In the genomic region with DNA sequence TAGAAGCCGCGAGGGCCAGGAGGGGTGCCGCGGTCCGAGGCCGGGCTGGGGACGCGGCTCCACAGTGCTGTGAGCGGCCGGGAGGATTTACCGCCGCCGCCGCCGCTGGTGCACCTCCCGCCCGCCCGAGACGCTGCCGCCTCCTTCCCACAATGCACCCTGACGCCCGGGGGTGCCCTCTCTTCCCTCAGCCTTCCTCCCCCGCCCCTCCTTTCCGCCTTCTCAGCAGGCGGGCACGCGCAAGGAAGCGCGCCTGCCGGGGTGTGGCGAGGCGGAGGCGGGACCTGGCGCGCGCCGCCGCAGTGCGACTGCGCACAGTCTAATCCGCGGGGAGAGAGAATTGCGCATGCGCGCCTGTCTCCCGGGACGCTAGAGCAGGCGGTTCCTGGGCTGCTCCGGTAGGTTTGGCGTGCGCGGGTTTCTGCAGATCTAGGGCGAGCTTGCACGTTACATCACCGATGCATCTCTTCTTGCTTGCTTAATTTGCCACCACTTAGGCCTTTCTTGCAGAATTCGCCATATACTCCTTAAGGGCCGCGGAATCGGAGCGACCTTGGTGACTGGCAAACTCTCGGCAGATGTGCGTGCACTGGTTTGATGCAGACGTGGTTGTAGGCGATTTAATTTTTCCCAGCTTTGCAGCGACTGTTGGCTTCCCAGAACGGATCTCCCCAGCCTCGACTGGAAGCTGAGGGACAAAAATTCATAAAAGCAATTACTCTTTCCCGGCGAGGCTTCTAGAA, we compare ENCODE assay signal across 1 cellular context.
TF ChIP-seq lines count a peak whose summit lies in the region.

TSS of gene GVQW3 (plus strand) at position 347 of the 743 bp plus-strand sequence. CDS start 506 bp downstream, outside the sequence.
TSS of gene THAP12 (minus strand) at position 156 of the 743 bp plus-strand sequence. CDS start 296 bp downstream, outside the sequence.

TF ChIP-seq in HepG2, 621 proteins besides CTCF, POLR2A, EP300 and RAD21 (continued from another document and continues in another):
- TF ChIP-seq, protein P1, sequence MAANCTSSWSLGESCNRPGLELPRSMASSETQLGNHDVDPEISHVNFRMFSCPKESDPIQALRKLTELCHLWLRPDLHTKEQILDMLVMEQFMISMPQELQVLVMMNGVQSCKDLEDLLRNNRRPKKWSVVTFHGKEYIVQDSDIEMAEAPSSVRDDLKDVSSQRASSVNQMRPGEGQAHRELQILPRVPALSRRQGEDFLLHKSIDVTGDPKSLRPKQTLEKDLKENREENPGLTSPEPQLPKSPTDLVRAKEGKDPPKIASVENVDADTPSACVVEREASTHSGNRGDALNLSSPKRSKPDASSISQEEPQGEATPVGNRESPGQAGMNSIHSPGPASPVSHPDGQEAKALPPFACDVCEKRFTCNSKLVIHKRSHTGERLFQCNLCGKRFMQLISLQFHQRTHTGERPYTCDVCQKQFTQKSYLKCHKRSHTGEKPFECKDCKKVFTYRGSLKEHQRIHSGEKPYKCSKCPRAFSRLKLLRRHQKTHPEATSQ (CRISPR knock-in tag; IDR thresholded peaks at IDR 0.05; ENCODE audit: borderline replicate concordance) = peak; percentile 31; the same call in 1 of the 2 replicates
- TF ChIP-seq MED8 (CRISPR knock-in tag; IDR thresholded peaks at IDR 0.05; ENCODE audit: insufficient replicate concordance) (peak; percentile 47), AGO2 (optimal IDR thresholded peaks at IDR 0.05; ENCODE audit: low read depth, low read length) (peak; percentile 46), SAP130 (CRISPR knock-in tag; IDR thresholded peaks at IDR 0.05; ENCODE audit: low read depth) (peak; percentile 85), YY1 (IDR thresholded peaks at IDR 0.05; ENCODE audit: insufficient read depth, insufficient replicate concordance, low read depth, low read length) (peak; percentile 73), SMAD9 (CRISPR knock-in tag; IDR thresholded peaks at IDR 0.05) (peak; percentile 93), ETV5 (CRISPR knock-in tag; IDR thresholded peaks at IDR 0.05; ENCODE audit: borderline replicate concordance) (peak; percentile 79), YEATS4 (CRISPR knock-in tag; IDR thresholded peaks at IDR 0.05; ENCODE audit: borderline replicate concordance) (no peak), SRSF1 (optimal IDR thresholded peaks at IDR 0.05; ENCODE audit: low read depth, low read length) (peak; percentile 11), ZNF777 (CRISPR knock-in tag; IDR thresholded peaks at IDR 0.05) (peak; percentile 82), DMTF1 (CRISPR knock-in tag; IDR thresholded peaks at IDR 0.05) (no peak), ZKSCAN1 (IDR thresholded peaks at IDR 0.05; ENCODE audit: low read length) (no peak), EHMT2 (IDR thresholded peaks at IDR 0.05; ENCODE audit: borderline replicate concordance, low read depth, low read length) (no peak), GABPB1 (CRISPR knock-in tag; IDR thresholded peaks at IDR 0.05) (peak; percentile 93), JUNB (CRISPR knock-in tag; IDR thresholded peaks at IDR 0.05; ENCODE audit: borderline replicate concordance) (no peak), RXRA (CRISPR knock-in tag; IDR thresholded peaks at IDR 0.05) (peak; percentile 87; the same call in 1 of the 2 replicates), KLF15 (CRISPR knock-in tag; IDR thresholded peaks at IDR 0.05; ENCODE audit: borderline replicate concordance) (no peak), GZF1 (CRISPR knock-in tag; IDR thresholded peaks at IDR 0.05) (0 out of 2 replicates have a peak, but pooled peaks have one; percentile 26), ARNTL (CRISPR knock-in tag; IDR thresholded peaks at IDR 0.05) (no peak), ZIK1 (CRISPR knock-in tag; IDR thresholded peaks at IDR 0.05; ENCODE audit: borderline replicate concordance, low read depth) (0 out of 2 replicates have a peak, but pooled peaks have one; percentile 58), RARG (CRISPR knock-in tag; IDR thresholded peaks at IDR 0.05; ENCODE audit: low read depth) (no peak), POGK (CRISPR knock-in tag; conservative IDR thresholded peaks at IDR 0.05) (peak; percentile 90), FOXA3 (CRISPR knock-in tag; IDR thresholded peaks at IDR 0.05) (peak; percentile 66), XRCC5 (optimal IDR thresholded peaks at IDR 0.05; ENCODE audit: low read length) (peak; percentile 74), PAXIP1 (CRISPR knock-in tag; conservative IDR thresholded peaks at IDR 0.05) (peak; percentile 63), PPARG (CRISPR knock-in tag; conservative IDR thresholded peaks at IDR 0.05) (peak; percentile 44; the same call in 1 of the 2 replicates), SIX4 (CRISPR knock-in tag; IDR thresholded peaks at IDR 0.05) (no peak), SPEN (CRISPR knock-in tag; IDR thresholded peaks at IDR 0.05; ENCODE audit: low read depth) (peak; percentile 81), TAF1 (CRISPR knock-in tag; IDR thresholded peaks at IDR 0.05) (peak; percentile 56), TSC22D2 (CRISPR knock-in tag; IDR thresholded peaks at IDR 0.05; ENCODE audit: borderline replicate concordance) (no peak), CHD2 (IDR thresholded peaks at IDR 0.05; ENCODE audit: low read depth, low read length) (no peak), FOXO1 (CRISPR knock-in tag; IDR thresholded peaks at IDR 0.05) (peak; percentile 27; the same call in 1 of the 2 replicates)
- TF ChIP-seq, protein P2, sequence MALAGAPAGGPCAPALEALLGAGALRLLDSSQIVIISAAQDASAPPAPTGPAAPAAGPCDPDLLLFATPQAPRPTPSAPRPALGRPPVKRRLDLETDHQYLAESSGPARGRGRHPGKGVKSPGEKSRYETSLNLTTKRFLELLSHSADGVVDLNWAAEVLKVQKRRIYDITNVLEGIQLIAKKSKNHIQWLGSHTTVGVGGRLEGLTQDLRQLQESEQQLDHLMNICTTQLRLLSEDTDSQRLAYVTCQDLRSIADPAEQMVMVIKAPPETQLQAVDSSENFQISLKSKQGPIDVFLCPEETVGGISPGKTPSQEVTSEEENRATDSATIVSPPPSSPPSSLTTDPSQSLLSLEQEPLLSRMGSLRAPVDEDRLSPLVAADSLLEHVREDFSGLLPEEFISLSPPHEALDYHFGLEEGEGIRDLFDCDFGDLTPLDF (CRISPR knock-in tag; IDR thresholded peaks at IDR 0.05) = peak; percentile 72; the same call in 1 of the 2 replicates
- TF ChIP-seq, protein P3, sequence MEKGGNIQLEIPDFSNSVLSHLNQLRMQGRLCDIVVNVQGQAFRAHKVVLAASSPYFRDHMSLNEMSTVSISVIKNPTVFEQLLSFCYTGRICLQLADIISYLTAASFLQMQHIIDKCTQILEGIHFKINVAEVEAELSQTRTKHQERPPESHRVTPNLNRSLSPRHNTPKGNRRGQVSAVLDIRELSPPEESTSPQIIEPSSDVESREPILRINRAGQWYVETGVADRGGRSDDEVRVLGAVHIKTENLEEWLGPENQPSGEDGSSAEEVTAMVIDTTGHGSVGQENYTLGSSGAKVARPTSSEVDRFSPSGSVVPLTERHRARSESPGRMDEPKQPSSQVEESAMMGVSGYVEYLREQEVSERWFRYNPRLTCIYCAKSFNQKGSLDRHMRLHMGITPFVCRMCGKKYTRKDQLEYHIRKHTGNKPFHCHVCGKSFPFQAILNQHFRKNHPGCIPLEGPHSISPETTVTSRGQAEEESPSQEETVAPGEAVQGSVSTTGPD (CRISPR knock-in tag; IDR thresholded peaks at IDR 0.05) = no peak
- TF ChIP-seq, protein P4, sequence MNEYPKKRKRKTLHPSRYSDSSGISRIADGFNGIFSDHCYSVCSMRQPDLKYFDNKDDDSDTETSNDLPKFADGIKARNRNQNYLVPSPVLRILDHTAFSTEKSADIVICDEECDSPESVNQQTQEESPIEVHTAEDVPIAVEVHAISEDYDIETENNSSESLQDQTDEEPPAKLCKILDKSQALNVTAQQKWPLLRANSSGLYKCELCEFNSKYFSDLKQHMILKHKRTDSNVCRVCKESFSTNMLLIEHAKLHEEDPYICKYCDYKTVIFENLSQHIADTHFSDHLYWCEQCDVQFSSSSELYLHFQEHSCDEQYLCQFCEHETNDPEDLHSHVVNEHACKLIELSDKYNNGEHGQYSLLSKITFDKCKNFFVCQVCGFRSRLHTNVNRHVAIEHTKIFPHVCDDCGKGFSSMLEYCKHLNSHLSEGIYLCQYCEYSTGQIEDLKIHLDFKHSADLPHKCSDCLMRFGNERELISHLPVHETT (CRISPR knock-in tag; conservative IDR thresholded peaks at IDR 0.05) = peak; percentile 73
- TF ChIP-seq, protein P5, sequence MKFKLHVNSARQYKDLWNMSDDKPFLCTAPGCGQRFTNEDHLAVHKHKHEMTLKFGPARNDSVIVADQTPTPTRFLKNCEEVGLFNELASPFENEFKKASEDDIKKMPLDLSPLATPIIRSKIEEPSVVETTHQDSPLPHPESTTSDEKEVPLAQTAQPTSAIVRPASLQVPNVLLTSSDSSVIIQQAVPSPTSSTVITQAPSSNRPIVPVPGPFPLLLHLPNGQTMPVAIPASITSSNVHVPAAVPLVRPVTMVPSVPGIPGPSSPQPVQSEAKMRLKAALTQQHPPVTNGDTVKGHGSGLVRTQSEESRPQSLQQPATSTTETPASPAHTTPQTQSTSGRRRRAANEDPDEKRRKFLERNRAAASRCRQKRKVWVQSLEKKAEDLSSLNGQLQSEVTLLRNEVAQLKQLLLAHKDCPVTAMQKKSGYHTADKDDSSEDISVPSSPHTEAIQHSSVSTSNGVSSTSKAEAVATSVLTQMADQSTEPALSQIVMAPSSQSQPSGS (CRISPR knock-in tag; IDR thresholded peaks at IDR 0.05) = peak; percentile 42; the same call in 1 of the 2 replicates
- TF ChIP-seq, protein P6, sequence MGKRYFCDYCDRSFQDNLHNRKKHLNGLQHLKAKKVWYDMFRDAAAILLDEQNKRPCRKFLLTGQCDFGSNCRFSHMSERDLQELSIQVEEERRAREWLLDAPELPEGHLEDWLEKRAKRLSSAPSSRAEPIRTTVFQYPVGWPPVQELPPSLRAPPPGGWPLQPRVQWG (CRISPR knock-in tag; IDR thresholded peaks at IDR 0.05; ENCODE audit: borderline replicate concordance, low read depth) = no peak
- TF ChIP-seq, protein P7, sequence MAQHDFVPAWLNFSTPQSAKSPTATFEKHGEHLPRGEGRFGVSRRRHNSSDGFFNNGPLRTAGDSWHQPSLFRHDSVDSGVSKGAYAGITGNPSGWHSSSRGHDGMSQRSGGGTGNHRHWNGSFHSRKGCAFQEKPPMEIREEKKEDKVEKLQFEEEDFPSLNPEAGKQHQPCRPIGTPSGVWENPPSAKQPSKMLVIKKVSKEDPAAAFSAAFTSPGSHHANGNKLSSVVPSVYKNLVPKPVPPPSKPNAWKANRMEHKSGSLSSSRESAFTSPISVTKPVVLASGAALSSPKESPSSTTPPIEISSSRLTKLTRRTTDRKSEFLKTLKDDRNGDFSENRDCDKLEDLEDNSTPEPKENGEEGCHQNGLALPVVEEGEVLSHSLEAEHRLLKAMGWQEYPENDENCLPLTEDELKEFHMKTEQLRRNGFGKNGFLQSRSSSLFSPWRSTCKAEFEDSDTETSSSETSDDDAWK (CRISPR knock-in tag; IDR thresholded peaks at IDR 0.05) = no peak
- TF ChIP-seq, protein P8, sequence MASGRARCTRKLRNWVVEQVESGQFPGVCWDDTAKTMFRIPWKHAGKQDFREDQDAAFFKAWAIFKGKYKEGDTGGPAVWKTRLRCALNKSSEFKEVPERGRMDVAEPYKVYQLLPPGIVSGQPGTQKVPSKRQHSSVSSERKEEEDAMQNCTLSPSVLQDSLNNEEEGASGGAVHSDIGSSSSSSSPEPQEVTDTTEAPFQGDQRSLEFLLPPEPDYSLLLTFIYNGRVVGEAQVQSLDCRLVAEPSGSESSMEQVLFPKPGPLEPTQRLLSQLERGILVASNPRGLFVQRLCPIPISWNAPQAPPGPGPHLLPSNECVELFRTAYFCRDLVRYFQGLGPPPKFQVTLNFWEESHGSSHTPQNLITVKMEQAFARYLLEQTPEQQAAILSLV (CRISPR knock-in tag; IDR thresholded peaks at IDR 0.05; ENCODE audit: borderline replicate concordance) = peak; percentile 87; the same call in 1 of the 2 replicates
